2 cellular contexts compared by ENCODE assay signal in the genomic region with DNA sequence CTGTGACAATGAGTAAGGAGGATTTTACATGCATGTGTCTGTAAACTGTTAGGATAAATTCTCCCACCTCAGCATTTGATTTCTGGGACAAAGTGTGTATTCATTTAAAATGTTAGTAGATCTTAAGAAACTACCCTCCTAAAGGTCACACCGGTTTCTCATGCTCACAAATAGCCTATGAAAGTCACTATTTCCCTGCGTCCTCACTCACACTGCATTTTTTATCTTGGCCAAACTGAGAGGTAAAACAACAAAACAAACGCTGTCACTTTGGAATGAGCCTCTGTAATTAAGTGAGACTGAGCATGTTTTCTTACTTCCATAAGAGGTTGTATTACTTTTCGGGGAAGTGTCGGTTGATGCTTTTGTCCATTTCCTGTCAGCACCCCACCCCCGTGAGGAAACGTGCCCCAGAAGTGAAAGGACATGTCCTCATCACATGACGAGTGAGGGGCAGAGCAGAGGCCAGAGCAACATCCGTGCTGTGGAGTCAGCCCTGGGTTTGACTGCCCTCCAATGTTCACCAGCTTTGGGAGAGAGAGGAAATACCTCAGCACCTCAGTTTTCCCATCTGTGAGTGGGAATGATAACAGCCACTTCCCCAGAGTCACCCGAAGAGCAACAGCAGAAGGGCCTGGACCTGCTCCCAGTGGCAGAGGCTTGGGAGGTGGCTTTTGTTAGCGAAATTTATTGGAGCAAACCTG.
TF ChIP-seq lines count a peak whose summit lies in the region.

No MANE protein-coding gene starts in this region.

TF ChIP-seq in WTC11, 78 proteins besides CTCF, POLR2A, EP300 and RAD21 (continued from another document):
- TF ChIP-seq, protein P1, sequence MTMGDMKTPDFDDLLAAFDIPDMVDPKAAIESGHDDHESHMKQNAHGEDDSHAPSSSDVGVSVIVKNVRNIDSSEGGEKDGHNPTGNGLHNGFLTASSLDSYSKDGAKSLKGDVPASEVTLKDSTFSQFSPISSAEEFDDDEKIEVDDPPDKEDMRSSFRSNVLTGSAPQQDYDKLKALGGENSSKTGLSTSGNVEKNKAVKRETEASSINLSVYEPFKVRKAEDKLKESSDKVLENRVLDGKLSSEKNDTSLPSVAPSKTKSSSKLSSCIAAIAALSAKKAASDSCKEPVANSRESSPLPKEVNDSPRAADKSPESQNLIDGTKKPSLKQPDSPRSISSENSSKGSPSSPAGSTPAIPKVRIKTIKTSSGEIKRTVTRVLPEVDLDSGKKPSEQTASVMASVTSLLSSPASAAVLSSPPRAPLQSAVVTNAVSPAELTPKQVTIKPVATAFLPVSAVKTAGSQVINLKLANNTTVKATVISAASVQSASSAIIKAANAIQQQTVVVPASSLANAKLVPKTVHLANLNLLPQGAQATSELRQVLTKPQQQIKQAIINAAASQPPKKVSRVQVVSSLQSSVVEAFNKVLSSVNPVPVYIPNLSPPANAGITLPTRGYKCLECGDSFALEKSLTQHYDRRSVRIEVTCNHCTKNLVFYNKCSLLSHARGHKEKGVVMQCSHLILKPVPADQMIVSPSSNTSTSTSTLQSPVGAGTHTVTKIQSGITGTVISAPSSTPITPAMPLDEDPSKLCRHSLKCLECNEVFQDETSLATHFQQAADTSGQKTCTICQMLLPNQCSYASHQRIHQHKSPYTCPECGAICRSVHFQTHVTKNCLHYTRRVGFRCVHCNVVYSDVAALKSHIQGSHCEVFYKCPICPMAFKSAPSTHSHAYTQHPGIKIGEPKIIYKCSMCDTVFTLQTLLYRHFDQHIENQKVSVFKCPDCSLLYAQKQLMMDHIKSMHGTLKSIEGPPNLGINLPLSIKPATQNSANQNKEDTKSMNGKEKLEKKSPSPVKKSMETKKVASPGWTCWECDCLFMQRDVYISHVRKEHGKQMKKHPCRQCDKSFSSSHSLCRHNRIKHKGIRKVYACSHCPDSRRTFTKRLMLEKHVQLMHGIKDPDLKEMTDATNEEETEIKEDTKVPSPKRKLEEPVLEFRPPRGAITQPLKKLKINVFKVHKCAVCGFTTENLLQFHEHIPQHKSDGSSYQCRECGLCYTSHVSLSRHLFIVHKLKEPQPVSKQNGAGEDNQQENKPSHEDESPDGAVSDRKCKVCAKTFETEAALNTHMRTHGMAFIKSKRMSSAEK (CRISPR knock-in tag; IDR thresholded peaks at IDR 0.05; ENCODE audit: borderline replicate concordance): no peak
- TF ChIP-seq, protein P2, sequence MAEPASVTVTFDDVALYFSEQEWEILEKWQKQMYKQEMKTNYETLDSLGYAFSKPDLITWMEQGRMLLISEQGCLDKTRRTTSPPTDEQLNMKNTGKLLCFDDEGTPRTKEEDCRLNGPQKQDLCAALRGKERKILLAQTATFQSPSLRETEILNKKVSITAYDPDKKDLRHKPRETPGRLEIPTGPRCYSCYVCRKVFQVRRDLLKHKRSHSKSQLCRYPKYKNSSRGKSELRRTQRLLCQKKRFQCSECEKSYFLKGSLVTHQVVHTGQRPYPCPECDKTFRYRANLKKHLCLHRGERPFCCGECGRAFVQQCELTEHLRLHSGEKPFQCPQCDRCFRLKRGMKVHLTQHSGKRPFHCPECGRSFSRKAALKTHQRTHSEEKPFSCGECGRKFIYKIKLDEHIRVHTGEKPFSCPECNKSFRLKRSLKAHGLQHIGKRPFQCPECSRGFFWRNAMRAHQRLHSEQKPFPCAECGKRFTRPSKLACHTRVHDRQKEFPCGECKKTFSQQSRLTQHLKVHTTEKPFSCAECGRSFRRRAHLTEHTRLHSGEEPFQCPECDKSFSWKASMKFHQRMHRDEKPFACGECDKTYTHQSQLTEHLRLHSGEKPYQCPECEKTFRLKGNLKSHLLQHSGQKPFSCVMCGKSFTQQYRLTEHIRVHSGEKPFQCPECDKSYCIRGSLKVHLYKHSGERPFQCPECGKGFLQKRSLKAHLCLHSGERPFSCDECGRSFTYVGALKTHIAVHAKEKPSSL (CRISPR knock-in tag; conservative IDR thresholded peaks at IDR 0.05): no peak
- TF ChIP-seq, protein P3, sequence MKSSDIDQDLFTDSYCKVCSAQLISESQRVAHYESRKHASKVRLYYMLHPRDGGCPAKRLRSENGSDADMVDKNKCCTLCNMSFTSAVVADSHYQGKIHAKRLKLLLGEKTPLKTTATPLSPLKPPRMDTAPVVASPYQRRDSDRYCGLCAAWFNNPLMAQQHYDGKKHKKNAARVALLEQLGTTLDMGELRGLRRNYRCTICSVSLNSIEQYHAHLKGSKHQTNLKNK (CRISPR knock-in tag; IDR thresholded peaks at IDR 0.05): no peak
- no peak for TF ChIP-seq ZNF317 (CRISPR knock-in tag; IDR thresholded peaks at IDR 0.05; ENCODE audit: borderline replicate concordance, low read depth)
- no peak for TF ChIP-seq ZNF263 (CRISPR knock-in tag; IDR thresholded peaks at IDR 0.05; ENCODE audit: low read depth)
- TF ChIP-seq CREM (CRISPR knock-in tag; IDR thresholded peaks at IDR 0.05): no peak
- TF ChIP-seq TEAD4 (CRISPR knock-in tag; IDR thresholded peaks at IDR 0.05): no peak
- TF ChIP-seq FOXK1 (CRISPR knock-in tag; IDR thresholded peaks at IDR 0.05): no peak
- no peak for TF ChIP-seq CREB1 (CRISPR knock-in tag; IDR thresholded peaks at IDR 0.05)
- no peak for TF ChIP-seq GTF2I (CRISPR knock-in tag; conservative IDR thresholded peaks at IDR 0.05)
- TF ChIP-seq, protein P4, sequence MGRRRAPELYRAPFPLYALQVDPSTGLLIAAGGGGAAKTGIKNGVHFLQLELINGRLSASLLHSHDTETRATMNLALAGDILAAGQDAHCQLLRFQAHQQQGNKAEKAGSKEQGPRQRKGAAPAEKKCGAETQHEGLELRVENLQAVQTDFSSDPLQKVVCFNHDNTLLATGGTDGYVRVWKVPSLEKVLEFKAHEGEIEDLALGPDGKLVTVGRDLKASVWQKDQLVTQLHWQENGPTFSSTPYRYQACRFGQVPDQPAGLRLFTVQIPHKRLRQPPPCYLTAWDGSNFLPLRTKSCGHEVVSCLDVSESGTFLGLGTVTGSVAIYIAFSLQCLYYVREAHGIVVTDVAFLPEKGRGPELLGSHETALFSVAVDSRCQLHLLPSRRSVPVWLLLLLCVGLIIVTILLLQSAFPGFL (CRISPR knock-in tag; IDR thresholded peaks at IDR 0.05; ENCODE audit: borderline replicate concordance): no peak
- TF ChIP-seq JUN (CRISPR knock-in tag; IDR thresholded peaks at IDR 0.05): no peak
- TF ChIP-seq NR2C2 (CRISPR knock-in tag; IDR thresholded peaks at IDR 0.05): no peak
- TF ChIP-seq OVOL2 (CRISPR knock-in tag; IDR thresholded peaks at IDR 0.05; ENCODE audit: borderline replicate concordance): no peak
TF ChIP-seq in WTC11: peak in this region for 0.

TF ChIP-seq in SK-N-SH, 30 proteins besides CTCF, POLR2A, EP300 and RAD21 (continued from another document):
- TF ChIP-seq, protein P5, sequence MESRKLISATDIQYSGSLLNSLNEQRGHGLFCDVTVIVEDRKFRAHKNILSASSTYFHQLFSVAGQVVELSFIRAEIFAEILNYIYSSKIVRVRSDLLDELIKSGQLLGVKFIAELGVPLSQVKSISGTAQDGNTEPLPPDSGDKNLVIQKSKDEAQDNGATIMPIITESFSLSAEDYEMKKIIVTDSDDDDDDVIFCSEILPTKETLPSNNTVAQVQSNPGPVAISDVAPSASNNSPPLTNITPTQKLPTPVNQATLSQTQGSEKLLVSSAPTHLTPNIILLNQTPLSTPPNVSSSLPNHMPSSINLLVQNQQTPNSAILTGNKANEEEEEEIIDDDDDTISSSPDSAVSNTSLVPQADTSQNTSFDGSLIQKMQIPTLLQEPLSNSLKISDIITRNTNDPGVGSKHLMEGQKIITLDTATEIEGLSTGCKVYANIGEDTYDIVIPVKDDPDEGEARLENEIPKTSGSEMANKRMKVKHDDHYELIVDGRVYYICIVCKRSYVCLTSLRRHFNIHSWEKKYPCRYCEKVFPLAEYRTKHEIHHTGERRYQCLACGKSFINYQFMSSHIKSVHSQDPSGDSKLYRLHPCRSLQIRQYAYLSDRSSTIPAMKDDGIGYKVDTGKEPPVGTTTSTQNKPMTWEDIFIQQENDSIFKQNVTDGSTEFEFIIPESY (IDR thresholded peaks at IDR 0.05; ENCODE audit: borderline replicate concordance, low read depth): no peak
- TF ChIP-seq MEF2A (IDR thresholded peaks at IDR 0.05; ENCODE audit: borderline replicate concordance, low read depth) (no peak), TCF12 (IDR thresholded peaks at IDR 0.05) (no peak)
TF ChIP-seq in SK-N-SH: peak in this region for 0.
